Comparison of ENCODE assay signal across 10 cellular contexts in genomic region chr11:126359431-126360048, GRCh38. TPM values are rescaled to one million over a fixed set of nuclear protein-coding genes. Genes with fewer than 3 reads are reported as not detected.
DNase-seq lines count a peak whose midpoint lies in the region; ATAC-seq and TF ChIP-seq lines count a peak whose summit lies in the region.
"Had no signal": no experiment of that assay in that cellular context is flagged by ENCODE, and none has a peak within 500 bp of the region (broad histone marks: within the 10 kb centered on the region; RNA-seq: fewer than 3 reads in every experiment).

No MANE protein-coding gene starts in this region.

- peaks cover 4% of the 10 kb centered on the region; the same call in 1 of the 2 replicates for H3K36me3 ChIP-seq in WERI-Rb-1
- no peaks in the 10 kb centered on the region for H3K36me3 ChIP-seq in gastrocnemius medialis

- DNase-seq in G401 (ENCODE audit: low spot score) (peak; percentile 74), WERI-Rb-1 (peak; percentile 78), Right ventricle myocardium superior (peak; percentile 86), gastrocnemius medialis (peak in 1 of 2 donors; percentile 48), SKM-1 (lab: John Stamatoyannopoulos, UW; ENCODE audit: unreplicated experiment) (no peak)
- no peak for DNase-seq in stimulated activated naive CD8-positive, alpha-beta T cell treated with anti-CD3 and anti-CD28 coated beads, Interleukin-15, amount 100 ng/mL, for 72 hours
- DNase-seq in NK-92 treated with Interleukin-12 subunit alpha and Interleukin-12 subunit beta, amount 100 ng/mL, for 24 hours (lab: John Stamatoyannopoulos, UW) = no peak
- DNase-seq: activated CD4-positive, alpha-beta T cell treated with anti-CD3 and anti-CD28 coated beads for 36 hours had no signal

- H3K4me3 ChIP-seq in WERI-Rb-1 (ENCODE audit: low read depth, low read length) (no peak overlapping the region), gastrocnemius medialis (no peak overlapping the region)

- no peak for TF ChIP-seq CTCF in WERI-Rb-1 (IDR thresholded peaks at IDR 0.05; ENCODE audit: low read depth, low read length)
- TF ChIP-seq CTCF in gastrocnemius medialis (IDR thresholded peaks at IDR 0.05 in 4 of 5, conservative IDR thresholded peaks at IDR 0.05 in 1 of 5) = no peak

- H3K4me1 ChIP-seq in gastrocnemius medialis = peaks cover 22 to 26% of the 10 kb centered on the region in 2 donors

- H3K4me3 Mint-ChIP-seq in stimulated activated naive CD8-positive, alpha-beta T cell treated with anti-CD3 and anti-CD28 coated beads, Interleukin-15, amount 100 ng/mL, for 72 hours = no peak overlapping the region
- H3K4me3 Mint-ChIP-seq: activated CD4-positive, alpha-beta T cell treated with anti-CD3 and anti-CD28 coated beads for 36 hours; stimulated activated naive CD8-positive, alpha-beta T cell treated with anti-CD3 and anti-CD28 coated beads, Interleukin-15, Interleukin-2, amounts not matched to agents 100 ng/mL and 50 ng/mL, for 24 hours had no signal

- H3K9me3 Mint-ChIP-seq in stimulated activated naive CD8-positive, alpha-beta T cell treated with anti-CD3 and anti-CD28 coated beads, Interleukin-15, amount 100 ng/mL, for 72 hours = no peaks in the 10 kb centered on the region
- H3K9me3 Mint-ChIP-seq: stimulated activated naive CD8-positive, alpha-beta T cell treated with anti-CD3 and anti-CD28 coated beads, Interleukin-15, Interleukin-2, amounts not matched to agents 100 ng/mL and 50 ng/mL, for 24 hours had no signal

- in situ Hi-C loops in G401 (cut with HindIII; ENCODE audit: low sequenced_read_pairs) = no loop called here
- in situ Hi-C loops in gastrocnemius medialis (cut with MboI; ENCODE audit: low sequenced_read_pairs in 4 of 4) = loop anchor here in 1 of 4 donors (10.0 kb wide), 1 partner anchor 65 kb away; no protein-coding TSS in a partner anchor

- intact Hi-C loops in Right ventricle myocardium superior (cut with DNase I) = loop anchor here (5.0 kb wide), 2 partner anchors 47 to 58 kb away; no protein-coding TSS in a partner anchor
- intact Hi-C loops in gastrocnemius medialis (cut with DNase I; ENCODE audit: low total_unique reads) = loop anchor here (5.0 kb wide), 1 partner anchor 52 kb away; no protein-coding TSS in a partner anchor

- H3K27me3 Mint-ChIP-seq in stimulated activated naive CD8-positive, alpha-beta T cell treated with anti-CD3 and anti-CD28 coated beads, Interleukin-15, amount 100 ng/mL, for 72 hours = no peaks in the 10 kb centered on the region
- H3K27me3 Mint-ChIP-seq: activated CD4-positive, alpha-beta T cell treated with anti-CD3 and anti-CD28 coated beads for 36 hours; stimulated activated naive CD8-positive, alpha-beta T cell treated with anti-CD3 and anti-CD28 coated beads, Interleukin-15, Interleukin-2, amounts not matched to agents 100 ng/mL and 50 ng/mL, for 24 hours had no signal

- peak overlapping the region; percentile 36 for H3K27ac ChIP-seq in WERI-Rb-1
- peak overlapping the region in 3 of 4 donors; percentile 1 to 57 (median 37) for H3K27ac ChIP-seq in gastrocnemius medialis

- H3K9me3 ChIP-seq in WERI-Rb-1 (ENCODE audit: severe bottlenecking) (no peaks in the 10 kb centered on the region), gastrocnemius medialis (no peaks in the 10 kb centered on the region)

- no peak for TF ChIP-seq POLR2A in gastrocnemius medialis (IDR thresholded peaks at IDR 0.05)

- H3K27me3 ChIP-seq in WERI-Rb-1 (ENCODE audit: insufficient read depth, low read depth, severe bottlenecking) = no peaks in the 10 kb centered on the region
- no peaks in the 10 kb centered on the region for H3K27me3 ChIP-seq in gastrocnemius medialis

- ATAC-seq in Right ventricle myocardium superior (ENCODE audit: poor library complexity) (peak; percentile 30), gastrocnemius medialis (peak in 1 of 2 donors; percentile 26), GM21825 (IDR thresholded peaks at IDR 0.05; ENCODE audit: unreplicated experiment) (no peak)
- ATAC-seq in stimulated activated naive CD8-positive, alpha-beta T cell treated with anti-CD3 and anti-CD28 coated beads, Interleukin-15, amount 100 ng/mL, for 72 hours = no peak
- ATAC-seq: activated CD4-positive, alpha-beta T cell treated with anti-CD3 and anti-CD28 coated beads for 36 hours had no signal

- H3K27ac Mint-ChIP-seq in stimulated activated naive CD8-positive, alpha-beta T cell treated with anti-CD3 and anti-CD28 coated beads, Interleukin-15, amount 100 ng/mL, for 72 hours = no peak overlapping the region
- H3K27ac Mint-ChIP-seq: activated CD4-positive, alpha-beta T cell treated with anti-CD3 and anti-CD28 coated beads for 36 hours; stimulated activated naive CD8-positive, alpha-beta T cell treated with anti-CD3 and anti-CD28 coated beads, Interleukin-15, Interleukin-2, amounts not matched to agents 100 ng/mL and 50 ng/mL, for 24 hours had no signal

- peaks cover 18% of the 10 kb centered on the region for H3K4me1 Mint-ChIP-seq in stimulated activated naive CD8-positive, alpha-beta T cell treated with anti-CD3 and anti-CD28 coated beads, Interleukin-15, amount 100 ng/mL, for 72 hours

RNA-seq across cellular contexts. Expression of gene ST3GAL4, which starts 4.1 kb away (rescaled TPM):
- total RNA-seq in G401 (2014; rRNA removed; shearing (Covaris generic)) = 26.2 and 35.0 TPM in 2 replicates
- total RNA-seq in Right ventricle myocardium superior = 36.5 TPM
- 10 to 100 TPM in 2 of 4 donors, 1 to 10 TPM in 2; 3.4 to 12.4 (median 9.6) TPM for total RNA-seq in gastrocnemius medialis

RNA-seq across cellular contexts. Expression of gene DCPS, which starts 55.7 kb away (rescaled TPM):
- 25.0 and 48.3 TPM in 2 replicates for total RNA-seq in G401 (2014; rRNA removed; shearing (Covaris generic))
- total RNA-seq in Right ventricle myocardium superior (10.7 TPM), gastrocnemius medialis (10 to 100 TPM in 3 of 4 donors, 1 to 10 TPM in 1; 9.8 to 23.1 (median 11.5) TPM)

Comparison
In these comparisons a context has a peak if more than half of its experiments do, and no peak if none do; other contexts are left out.
1. DNase-seq: peak in G401 (single experiment), WERI-Rb-1 (single experiment) and Right ventricle myocardium superior (single experiment); none in stimulated activated naive CD8-positive, alpha-beta T cell treated with anti-CD3 and anti-CD28 coated beads, Interleukin-15, amount 100 ng/mL, for 72 hours (0 of 2), NK-92 treated with Interleukin-12 subunit alpha and Interleukin-12 subunit beta, amount 100 ng/mL, for 24 hours (single experiment) and SKM-1 (single experiment).